ENCODE assay signal across 8 cellular contexts in the genomic region with DNA sequence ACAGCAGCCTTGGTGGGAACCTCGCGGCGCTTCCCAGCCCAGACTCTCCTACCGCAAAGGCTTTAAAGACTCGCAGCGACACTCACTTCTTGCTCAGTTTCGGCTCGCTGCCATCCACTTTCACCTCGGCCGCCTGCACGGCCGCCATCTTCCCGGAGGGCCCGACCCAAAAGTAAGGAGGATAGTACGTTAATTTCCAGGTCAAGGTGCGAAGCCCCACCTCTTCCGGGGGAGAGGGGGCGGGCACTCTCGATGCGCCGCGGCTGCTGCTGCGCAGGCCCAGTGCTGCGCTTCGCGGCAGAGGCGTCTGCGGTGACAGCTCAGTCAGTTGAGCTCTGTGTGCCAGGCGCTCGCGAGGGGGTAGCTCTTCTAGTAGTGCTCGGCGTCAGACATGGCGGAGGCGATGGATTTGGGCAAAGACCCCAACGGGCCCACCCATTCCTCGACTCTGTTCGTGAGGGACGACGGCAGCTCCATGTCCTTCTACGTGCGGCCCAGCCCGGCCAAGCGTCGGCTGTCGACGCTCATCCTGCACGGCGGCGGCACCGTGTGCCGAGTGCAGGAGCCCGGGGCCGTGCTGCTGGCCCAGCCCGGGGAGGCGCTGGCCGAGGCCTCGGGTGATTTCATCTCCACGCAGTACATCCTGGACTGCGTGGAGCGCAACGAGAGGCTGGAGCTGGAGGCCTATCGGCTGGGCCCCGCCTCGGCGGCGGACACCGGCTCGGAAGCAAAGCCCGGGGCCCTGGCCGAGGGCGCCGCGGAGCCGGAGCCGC. TPM values are rescaled to one million over a fixed set of nuclear protein-coding genes. Genes with fewer than 3 reads are reported as not detected.
DNase-seq lines count a peak whose midpoint lies in the region; ATAC-seq and TF ChIP-seq lines count a peak whose summit lies in the region.

A gene (minus strand): TSS at position 174 of the 773 bp plus-strand sequence. CDS start 26 bp downstream, at position 148.
A gene with protein sequence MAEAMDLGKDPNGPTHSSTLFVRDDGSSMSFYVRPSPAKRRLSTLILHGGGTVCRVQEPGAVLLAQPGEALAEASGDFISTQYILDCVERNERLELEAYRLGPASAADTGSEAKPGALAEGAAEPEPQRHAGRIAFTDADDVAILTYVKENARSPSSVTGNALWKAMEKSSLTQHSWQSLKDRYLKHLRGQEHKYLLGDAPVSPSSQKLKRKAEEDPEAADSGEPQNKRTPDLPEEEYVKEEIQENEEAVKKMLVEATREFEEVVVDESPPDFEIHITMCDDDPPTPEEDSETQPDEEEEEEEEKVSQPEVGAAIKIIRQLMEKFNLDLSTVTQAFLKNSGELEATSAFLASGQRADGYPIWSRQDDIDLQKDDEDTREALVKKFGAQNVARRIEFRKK (plus strand): TSS at position 282 of the 773 bp plus-strand sequence. CDS start 110 bp downstream, at position 392.

- H3K9me3 ChIP-seq in colonic mucosa = no peaks in the 10 kb centered on the region

- peaks cover 18% of the 10 kb centered on the region for H3K4me1 ChIP-seq in colonic mucosa

- H3K27me3 ChIP-seq in colonic mucosa = no peaks in the 10 kb centered on the region
- H3K27me3 ChIP-seq in layer of hippocampus (ENCODE audit: control insufficient read depth, insufficient read depth, low read length) = no peaks in the 10 kb centered on the region

- DNase-seq in Ammon's horn (ENCODE audit: low spot score) = peak; percentile 97
- peak; percentile 81 for DNase-seq in GM19238 (ENCODE audit: insufficient read length, low spot score)
- DNase-seq in NCI-H524 (lab: John Stamatoyannopoulos, UW) = peak; percentile 87 to 96
- peak; percentile 96 for DNase-seq in activated CD4-positive, alpha-beta T cell treated with anti-CD3 and anti-CD28 coated beads for 48 hours
- peak; percentile 95 for DNase-seq in colonic mucosa
- DNase-seq in stimulated activated CD4-positive, alpha-beta T cell treated with anti-CD3 and anti-CD28 coated beads, Interleukin-1b, Interleukin-23, amount 100 ng/mL, for 4 hours (ENCODE audit: low read depth in 2 of 2) = peak; percentile 88 to 91

- H3K27ac ChIP-seq in colonic mucosa = peak within 1 kb of the TSS; percentile 99
- H3K27ac ChIP-seq in layer of hippocampus (ENCODE audit: low read depth, low read length) = peak within 1 kb of the TSS; percentile 97

- H3K9ac ChIP-seq in colonic mucosa (ENCODE audit: low read depth in 2 of 2, low read length in 2 of 2) = peak within 1 kb of the TSS; percentile 95 to 99

- intact Hi-C loops in colonic mucosa (cut with DNase I) = no loop called here

- H3K4me3 ChIP-seq in colonic mucosa = peak within 1 kb of the TSS; percentile 94

- no peaks in the 10 kb centered on the region for H3K36me3 ChIP-seq in colonic mucosa

- TF ChIP-seq CTCF in colonic mucosa (IDR thresholded peaks at IDR 0.05) = no peak

- peak; percentile 85 for ATAC-seq in HG03442 (IDR thresholded peaks at IDR 0.05; ENCODE audit: unreplicated experiment)

RNA-seq across cellular contexts. Expression of the first gene that starts in this region (rescaled TPM):
- total RNA-seq in colonic mucosa = 100 to 1,000 TPM; 102 to 151 TPM

RNA-seq across cellular contexts. Expression of the second gene that starts in this region (rescaled TPM):
- 10 to 100 TPM; 27.1 to 37.0 TPM for total RNA-seq in colonic mucosa

Comparison
In these comparisons a context has a peak if more than half of its experiments do, and no peak if none do; other contexts are left out.
1. Peak in every context shown above with its lines: DNase-seq, ATAC-seq, H3K4me3 ChIP-seq and H3K27ac ChIP-seq.